ENCODE assay signal across 8 cellular contexts in genomic region chr7:75663302-75663907, GRCh38.
DNase-seq lines count a peak whose midpoint lies in the region; ATAC-seq and TF ChIP-seq lines count a peak whose summit lies in the region.
"Had no signal": no experiment of that assay in that cellular context is flagged by ENCODE, and none has a peak within 500 bp of the region (broad histone marks: within the 10 kb centered on the region; RNA-seq: fewer than 3 reads in every experiment).

No MANE protein-coding gene starts in this region.

- no peaks in the 10 kb centered on the region for H3K79me2 ChIP-seq in OCI-LY3 (ENCODE audit: low read length)

- peaks cover 22% of the 10 kb centered on the region for H3K4me1 ChIP-seq in OCI-LY3 (ENCODE audit: low read length)
- peaks cover 0 to 38% (median 9%) of the 10 kb centered on the region in 6 donors for H3K4me1 ChIP-seq in spleen

- H3K27ac ChIP-seq in OCI-LY3 (ENCODE audit: low read length) (peak overlapping the region; percentile 30), spleen (peak overlapping the region in 4 of 8 donors; percentile 64 to 75 (median 68))

- ATAC-seq in GM19351 (IDR thresholded peaks at IDR 0.05; ENCODE audit: unreplicated experiment) = peak; percentile 38
- ATAC-seq in HG02798 (IDR thresholded peaks at IDR 0.05; ENCODE audit: poor library complexity, unreplicated experiment) = peak; percentile 3
- ATAC-seq in GM19035 (IDR thresholded peaks at IDR 0.05; ENCODE audit: unreplicated experiment) = no peak

- DNase-seq in spleen (peak; percentile 52), NCI-H526 treated with DMSO at 0.1 percent for 48 hours (lab: John Stamatoyannopoulos, UW) (no peak)
- DNase-seq in activated naive CD4-positive, alpha-beta T cell (lab: John Stamatoyannopoulos, UW) = no peak
- DNase-seq: stimulated activated CD8-positive, alpha-beta memory T cell treated with anti-CD3 and anti-CD28 coated beads, Interleukin-4, amount 100 ng/mL, for 48 hours had no signal

- TF ChIP-seq POLR2A in spleen (IDR thresholded peaks at IDR 0.05) = no peak

- TF ChIP-seq CTCF in OCI-LY3 (IDR thresholded peaks at IDR 0.05; ENCODE audit: low read depth, low read length) (no peak), spleen (IDR thresholded peaks at IDR 0.05 in 8 of 11, conservative IDR thresholded peaks at IDR 0.05 in 3 of 11) (no peak)

- peak overlapping the region; percentile 72 for H3K4me3 ChIP-seq in OCI-LY3 (ENCODE audit: low read length)
- H3K4me3 ChIP-seq in spleen = peak overlapping the region in 1 of 8 donors; percentile 21

- H3K9ac ChIP-seq in OCI-LY3 (ENCODE audit: low read length) = no peak overlapping the region

- H2AFZ ChIP-seq in OCI-LY3 (ENCODE audit: low read depth, low read length) = no peak overlapping the region

- H3K9me3 ChIP-seq in OCI-LY3 (ENCODE audit: insufficient read depth, low read length) (no peaks in the 10 kb centered on the region), spleen (no peaks in the 10 kb centered on the region)

- peak overlapping the region; percentile 80 for H3K4me2 ChIP-seq in OCI-LY3 (ENCODE audit: low read length)

- H3K36me3 ChIP-seq in OCI-LY3 (replicated peaks; ENCODE audit: low read depth, low read length) (no peaks in the 10 kb centered on the region), spleen (no peaks in the 10 kb centered on the region)

- H3K27me3 ChIP-seq in OCI-LY3 (ENCODE audit: low read depth, low read length) (no peaks in the 10 kb centered on the region), spleen (replicated peaks in 1 of 7) (no peaks in the 10 kb centered on the region)

- no peaks in the 10 kb centered on the region for H4K20me1 ChIP-seq in OCI-LY3 (ENCODE audit: insufficient read depth, low read length)

- 55 to 83% (median 75%) methylated on average over 8 of the region's 8 CpGs for WGBS in spleen, 5 donors

- intact Hi-C loops in spleen (cut with DNase I; ENCODE audit: low total_unique reads) = loop anchor here (10.0 kb wide), 1 partner anchor 71 kb away; the partner anchor contains the start of gene HIP1
